1 cellular context compared by ENCODE assay signal in the genomic region with DNA sequence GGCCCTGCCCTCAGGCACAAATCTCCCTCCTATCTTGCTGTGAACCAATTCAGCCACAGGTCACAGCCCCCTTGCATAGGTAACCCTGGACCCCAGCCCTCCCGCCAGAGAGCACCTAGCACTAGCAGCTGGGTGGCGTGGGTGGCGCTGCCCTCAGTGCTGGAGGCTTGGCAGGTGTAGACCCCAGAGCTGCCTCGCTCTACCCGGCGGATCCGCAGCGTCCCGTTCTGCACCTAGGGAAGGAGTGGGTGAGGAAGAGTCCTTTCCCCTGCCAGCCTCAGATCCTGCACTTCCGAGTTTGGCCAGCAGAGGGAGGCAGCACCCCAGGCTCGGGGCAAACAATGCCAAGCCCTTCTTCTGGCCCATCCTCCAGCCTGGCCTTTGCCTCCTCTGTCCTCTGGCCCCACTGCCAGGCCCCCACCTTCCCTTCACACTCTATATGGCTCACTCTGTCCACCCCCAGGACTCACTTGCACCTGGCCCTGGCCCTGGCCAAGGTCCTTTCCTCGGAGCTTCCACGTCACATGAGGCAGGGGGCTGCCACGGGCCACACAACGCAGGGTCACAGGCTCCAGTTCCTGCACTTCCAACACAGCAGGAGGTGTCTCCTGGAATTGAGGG.
TF ChIP-seq lines count a peak whose summit lies in the region.

No MANE protein-coding gene starts in this region.

TF ChIP-seq in H1, 55 proteins besides CTCF, POLR2A, EP300 and RAD21:
- TF ChIP-seq RBBP5 (IDR thresholded peaks at IDR 0.05; ENCODE audit: borderline replicate concordance, low read depth, low read length) (no peak), RNF2 (IDR thresholded peaks at IDR 0.05; ENCODE audit: borderline replicate concordance, low read depth, low read length, missing control alignments, poor library complexity, severe bottlenecking) (no peak), SIN3A (conservative IDR thresholded peaks at IDR 0.05 in 1 of 2, IDR thresholded peaks at IDR 0.05 in 1 of 2; ENCODE audit: low read depth in 1 of 2, low read length in 2 of 2) (0 out of 4 replicates have a peak, but pooled peaks of 1 of the 2 experiments have one; percentile 29), SP2 (IDR thresholded peaks at IDR 0.05; ENCODE audit: low read length) (no peak), KDM5A (IDR thresholded peaks at IDR 0.05; ENCODE audit: low read length) (no peak), YY1 (IDR thresholded peaks at IDR 0.05; ENCODE audit: low read depth, low read length) (no peak), CREB1 (IDR thresholded peaks at IDR 0.05) (0 out of 2 replicates have a peak, but pooled peaks have one; percentile 7), KDM1A (IDR thresholded peaks at IDR 0.05; ENCODE audit: borderline replicate concordance, low read length) (no peak), HDAC6 (IDR thresholded peaks at IDR 0.05; ENCODE audit: low read depth, low read length) (no peak), CTBP2 (IDR thresholded peaks at IDR 0.05; ENCODE audit: borderline replicate concordance, insufficient read depth, insufficient read length, low read length) (no peak), CHD2 (IDR thresholded peaks at IDR 0.05; ENCODE audit: low read length) (peak; percentile 49; the same call in 1 of the 2 replicates), JUND (IDR thresholded peaks at IDR 0.05; ENCODE audit: low read length) (peak; percentile 51), BACH1 (IDR thresholded peaks at IDR 0.05; ENCODE audit: low read length) (no peak), EGR1 (IDR thresholded peaks at IDR 0.05; ENCODE audit: borderline replicate concordance, low read depth, low read length) (no peak), KDM4A (IDR thresholded peaks at IDR 0.05; ENCODE audit: low read depth, low read length, severe bottlenecking) (no peak), JUN (IDR thresholded peaks at IDR 0.05; ENCODE audit: low read depth, low read length) (peak; percentile 9; the same call in 1 of the 2 replicates), GABPA (IDR thresholded peaks at IDR 0.05; ENCODE audit: borderline replicate concordance, insufficient read depth, low read length) (no peak; the same call in 1 of the 2 replicates), SAP30 (IDR thresholded peaks at IDR 0.05; ENCODE audit: insufficient read depth, insufficient replicate concordance, low read length) (no peak), HDAC2 (IDR thresholded peaks at IDR 0.05; ENCODE audit: borderline replicate concordance in 1 of 2, low read depth in 2 of 2, low read length in 2 of 2) (no peak)
- TF ChIP-seq, protein P1, sequence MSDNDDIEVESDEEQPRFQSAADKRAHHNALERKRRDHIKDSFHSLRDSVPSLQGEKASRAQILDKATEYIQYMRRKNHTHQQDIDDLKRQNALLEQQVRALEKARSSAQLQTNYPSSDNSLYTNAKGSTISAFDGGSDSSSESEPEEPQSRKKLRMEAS (IDR thresholded peaks at IDR 0.05), result peak; percentile 33; the same call in 1 of the 2 replicates
